In genomic region chr20:1663917-1664316, GRCh38 we compare ENCODE assay signal across 13 cellular contexts. TPM values are rescaled to one million over a fixed set of nuclear protein-coding genes. Genes with fewer than 3 reads are reported as not detected.
DNase-seq lines count a peak whose midpoint lies in the region; ATAC-seq, FAIRE-seq and TF ChIP-seq lines count a peak whose summit lies in the region.
"Had no signal": no experiment of that assay in that cellular context is flagged by ENCODE, and none has a peak within 500 bp of the region (broad histone marks: within the 10 kb centered on the region; RNA-seq: fewer than 3 reads in every experiment).

No MANE protein-coding gene starts in this region.

- H3K4me3 ChIP-seq in stomach = no peak overlapping the region
- H3K4me3 ChIP-seq: pancreas had no signal

- H3K4me3 Mint-ChIP-seq in activated CD4-positive, alpha-beta T cell treated with anti-CD3 and anti-CD28 coated beads for 36 hours = peak overlapping the region; percentile 47
- peak overlapping the region; percentile 62 for H3K4me3 Mint-ChIP-seq in central memory CD8-positive, alpha-beta T cell
- H3K4me3 Mint-ChIP-seq in stimulated activated effector memory CD8-positive, alpha-beta T cell treated with anti-CD3 and anti-CD28 coated beads, Interleukin-12 subunit alpha, Interleukin-12 subunit beta, amount 100 ng/mL, for 72 hours = peak overlapping the region; percentile 72

- no peak overlapping the region for H3K27ac ChIP-seq in stomach
- H3K27ac ChIP-seq: pancreas had no signal

- CTCF ChIA-PET in activated CD4-positive, alpha-beta T cell treated with anti-CD3 and anti-CD28 coated beads for 36 hours (lab: Charles Lee) = interaction anchor here (0.5 to 0.9 kb wide), 2 partner anchors 25 to 988 kb away, joined by 3 read pairs; no protein-coding TSS in a partner anchor

- peaks cover 35% of the 10 kb centered on the region for H3K36me3 Mint-ChIP-seq in activated CD4-positive, alpha-beta T cell treated with anti-CD3 and anti-CD28 coated beads for 36 hours (ENCODE audit: low read depth)
- peaks cover 1% of the 10 kb centered on the region for H3K36me3 Mint-ChIP-seq in central memory CD8-positive, alpha-beta T cell (ENCODE audit: insufficient read depth)
- H3K36me3 Mint-ChIP-seq in stimulated activated effector memory CD8-positive, alpha-beta T cell treated with anti-CD3 and anti-CD28 coated beads, Interleukin-12 subunit alpha, Interleukin-12 subunit beta, amount 100 ng/mL, for 72 hours = no peaks in the 10 kb centered on the region

- 32 to 55% (median 43%) methylated on average over 2 of the region's 2 CpGs for WGBS in stomach, 5 donors

- POLR2A ChIA-PET in activated CD4-positive, alpha-beta T cell treated with anti-CD3 and anti-CD28 coated beads for 36 hours (lab: Charles Lee) = no interaction called here

- ATAC-seq in activated CD4-positive, alpha-beta T cell treated with anti-CD3 and anti-CD28 coated beads for 36 hours = peak; percentile 55
- no peak for ATAC-seq in central memory CD8-positive, alpha-beta T cell (replicated peaks; ENCODE audit: extremely low read depth, poor library complexity, severe bottlenecking)
- peak; percentile 65 for ATAC-seq in stimulated activated effector memory CD8-positive, alpha-beta T cell treated with anti-CD3 and anti-CD28 coated beads, Interleukin-12 subunit alpha, Interleukin-12 subunit beta, amount 100 ng/mL, for 72 hours
- ATAC-seq: left ventricle myocardium superior, pancreas had no signal

- DNase-seq in activated CD4-positive, alpha-beta T cell treated with anti-CD3 and anti-CD28 coated beads for 36 hours = peak; percentile 46
- no peak for DNase-seq in activated CD4-positive, alpha-beta T cell treated with anti-CD3 and anti-CD28 coated beads, Interleukin-2, amount 50 U/mL, for 4 hours
- DNase-seq in NOMO-1 treated with dmso at 0.1 percent for 144 hours (lab: John Stamatoyannopoulos, UW; ENCODE audit: unreplicated experiment) = peak; percentile 27
- DNase-seq in central memory CD8-positive, alpha-beta T cell (ENCODE audit: low spot score in 2 of 2) = no peak
- DNase-seq in stimulated activated effector memory CD8-positive, alpha-beta T cell treated with anti-CD3 and anti-CD28 coated beads, Interleukin-12 subunit alpha, Interleukin-12 subunit beta, amount 100 ng/mL, for 72 hours (ENCODE audit: low spot score in 2 of 2) = no peak
- no peak for DNase-seq in OCI-M1 (lab: John Stamatoyannopoulos, UW)
- no peak for DNase-seq in D721Med (ENCODE audit: insufficient read length, low spot score)
- no peak for DNase-seq in stomach
- DNase-seq: left ventricle myocardium superior, NCI-H1694, pancreas had no signal

- no peak for FAIRE-seq in D721Med (lab: Jason Lieb, UNC)
- FAIRE-seq: A204.1, pancreas had no signal

- intact Hi-C loops in activated CD4-positive, alpha-beta T cell treated with anti-CD3 and anti-CD28 coated beads for 36 hours (cut with DNase I, micrococcal nuclease) = loop anchor here (1.0 to 10.0 kb wide), 3 partner anchors 8 to 829 kb away; partner anchors contain the start of gene FAM110A (in 1 of the 2)
- intact Hi-C loops in stomach (cut with DNase I; ENCODE audit: low total_unique reads) = loop anchor here (10.0 kb wide), 1 partner anchor 61 kb away; no protein-coding TSS in a partner anchor

- no peaks in the 10 kb centered on the region for H3K9me3 ChIP-seq in stomach
- H3K9me3 ChIP-seq: pancreas had no signal

- TF ChIP-seq EP300 in stomach (IDR thresholded peaks at IDR 0.05) = no peak

- no peaks in the 10 kb centered on the region for H3K4me1 ChIP-seq in stomach
- H3K4me1 ChIP-seq: pancreas had no signal

- peaks cover 4% of the 10 kb centered on the region for H3K9me3 Mint-ChIP-seq in activated CD4-positive, alpha-beta T cell treated with anti-CD3 and anti-CD28 coated beads for 36 hours (ENCODE audit: low read depth)
- H3K9me3 Mint-ChIP-seq in central memory CD8-positive, alpha-beta T cell = no peaks in the 10 kb centered on the region
- H3K9me3 Mint-ChIP-seq in stimulated activated effector memory CD8-positive, alpha-beta T cell treated with anti-CD3 and anti-CD28 coated beads, Interleukin-12 subunit alpha, Interleukin-12 subunit beta, amount 100 ng/mL, for 72 hours = no peaks in the 10 kb centered on the region

- TF ChIP-seq CTCF in D721Med (IDR thresholded peaks at IDR 0.05; ENCODE audit: insufficient read depth, missing control alignments) = no peak
- TF ChIP-seq CTCF in stomach (IDR thresholded peaks at IDR 0.05) = no peak

- H3K36me3 ChIP-seq in stomach = no peaks in the 10 kb centered on the region
- H3K36me3 ChIP-seq: pancreas had no signal

- H3K4me1 Mint-ChIP-seq in activated CD4-positive, alpha-beta T cell treated with anti-CD3 and anti-CD28 coated beads for 36 hours = peaks cover 96% of the 10 kb centered on the region
- H3K4me1 Mint-ChIP-seq in central memory CD8-positive, alpha-beta T cell = peaks cover 88% of the 10 kb centered on the region
- H3K4me1 Mint-ChIP-seq in stimulated activated effector memory CD8-positive, alpha-beta T cell treated with anti-CD3 and anti-CD28 coated beads, Interleukin-12 subunit alpha, Interleukin-12 subunit beta, amount 100 ng/mL, for 72 hours = peaks cover 85% of the 10 kb centered on the region

- TF ChIP-seq POLR2A in stomach (IDR thresholded peaks at IDR 0.05) = no peak

- H3K27me3 Mint-ChIP-seq in activated CD4-positive, alpha-beta T cell treated with anti-CD3 and anti-CD28 coated beads for 36 hours = no peaks in the 10 kb centered on the region
- no peaks in the 10 kb centered on the region for H3K27me3 Mint-ChIP-seq in central memory CD8-positive, alpha-beta T cell

- peak overlapping the region; percentile 98 for H3K27ac Mint-ChIP-seq in activated CD4-positive, alpha-beta T cell treated with anti-CD3 and anti-CD28 coated beads for 36 hours
- H3K27ac Mint-ChIP-seq in central memory CD8-positive, alpha-beta T cell (ENCODE audit: low read depth) = peak overlapping the region; percentile 77
- H3K27ac Mint-ChIP-seq in stimulated activated effector memory CD8-positive, alpha-beta T cell treated with anti-CD3 and anti-CD28 coated beads, Interleukin-12 subunit alpha, Interleukin-12 subunit beta, amount 100 ng/mL, for 72 hours = peak overlapping the region; percentile 85

- no peaks in the 10 kb centered on the region for H3K27me3 ChIP-seq in stomach
- H3K27me3 ChIP-seq: pancreas had no signal

RNA-seq across cellular contexts. Expression of gene SIRPG, which starts 6.3 kb away (rescaled TPM):
- total RNA-seq in activated CD4-positive, alpha-beta T cell treated with anti-CD3 and anti-CD28 coated beads for 36 hours = 10 to 100 TPM; 34.3 to 48.7 TPM
- total RNA-seq in stomach = 1 to 10 TPM in 1 of 5 donors, not detected in 4; 1.1 TPM
- under 1 TPM in 1 of 3 donors, not detected in 2; 0.98 TPM for polyA plus RNA-seq in stomach
- total RNA-seq: glomerular endothelial cell had no signal

RNA-seq across cellular contexts. Expression of gene SIRPB1, which starts 44.1 kb away (rescaled TPM):
- 1 to 10 TPM; 1.0 to 2.1 TPM for total RNA-seq in activated CD4-positive, alpha-beta T cell treated with anti-CD3 and anti-CD28 coated beads for 36 hours
- total RNA-seq in stomach = 10 to 100 TPM in 1 of 5 donors, 1 to 10 TPM in 1, under 1 TPM in 1, not detected in 2; 0.87 to 14.0 (median 2.9) TPM
- 1 to 10 TPM in 1 of 3 donors, under 1 TPM in 2; 0.18 to 3.1 (median 0.76) TPM for polyA plus RNA-seq in stomach

Comparison
In these comparisons a context has a peak if more than half of its experiments do, and no peak if none do; other contexts are left out.
1. DNase-seq: peak in activated CD4-positive, alpha-beta T cell treated with anti-CD3 and anti-CD28 coated beads for 36 hours (single experiment) and NOMO-1 treated with dmso at 0.1 percent for 144 hours (single experiment); none in activated CD4-positive, alpha-beta T cell treated with anti-CD3 and anti-CD28 coated beads, Interleukin-2, amount 50 U/mL, for 4 hours (0 of 2), central memory CD8-positive, alpha-beta T cell (0 of 2), stimulated activated effector memory CD8-positive, alpha-beta T cell treated with anti-CD3 and anti-CD28 coated beads, Interleukin-12 subunit alpha, Interleukin-12 subunit beta, amount 100 ng/mL, for 72 hours (0 of 2), OCI-M1 (single experiment), D721Med (single experiment) and stomach (single experiment).
2. RNA of gene SIRPG, which starts 6.3 kb away (total RNA-seq): 34.3 to 48.7 TPM in activated CD4-positive, alpha-beta T cell treated with anti-CD3 and anti-CD28 coated beads for 36 hours; 1.1 TPM in stomach; every median in the first group is over 10 times any median in the second.
3. Peak in every context shown above with its lines, with median percentiles within 50 percentile points of each other: H3K27ac Mint-ChIP-seq and H3K4me3 Mint-ChIP-seq.